1 cellular context compared by ENCODE assay signal in genomic region chr20:23132930-23133559, GRCh38.
TF ChIP-seq lines count a peak whose summit lies in the region.

No MANE protein-coding gene starts in this region.

TF ChIP-seq in K562, 482 proteins besides CTCF, POLR2A, EP300 and RAD21 (continued from another document and continues in another):
- TF ChIP-seq RBBP5 (IDR thresholded peaks at IDR 0.05; ENCODE audit: borderline replicate concordance, insufficient read depth, low read length, poor library complexity, severe bottlenecking) (peak; percentile 23), NFIC (IDR thresholded peaks at IDR 0.05) (peak; percentile 89), SUPT5H (IDR thresholded peaks at IDR 0.05) (no peak), ZMIZ1 (IDR thresholded peaks at IDR 0.05; ENCODE audit: low read depth in 2 of 2, low read length in 2 of 2) (peak in 1 of 2 experiments; percentile 58; a peak in 1 of 4 replicates), MCM2 (IDR thresholded peaks at IDR 0.05; ENCODE audit: low read depth) (no peak), AFF1 (IDR thresholded peaks at IDR 0.05; ENCODE audit: low read depth in 1 of 2, partially characterized antibody in 2 of 2) (no peak), REST (CRISPR knock-in tag; IDR thresholded peaks at IDR 0.05; ENCODE audit: low read depth) (no peak), XRCC3 (IDR thresholded peaks at IDR 0.05) (no peak), SMARCA5 (IDR thresholded peaks at IDR 0.05) (no peak), XRCC4 (IDR thresholded peaks at IDR 0.05; ENCODE audit: extremely low read depth, insufficient read depth, insufficient read length) (no peak), ESRRA (IDR thresholded peaks at IDR 0.05; ENCODE audit: borderline replicate concordance, low read depth) (peak; percentile 89), ZNF644 (tag; IDR thresholded peaks at IDR 0.05; ENCODE audit: low read depth) (no peak; the same call in 1 of the 2 replicates), ZNF232 (CRISPR knock-in tag; IDR thresholded peaks at IDR 0.05) (no peak), TSC22D4 (tag; IDR thresholded peaks at IDR 0.05) (no peak), ZNF384 (IDR thresholded peaks at IDR 0.05; ENCODE audit: low read depth, low read length) (peak; percentile 26; the same call in 1 of the 2 replicates), OTX1 (CRISPR knock-in tag; IDR thresholded peaks at IDR 0.05) (no peak), FOXM1 (IDR thresholded peaks at IDR 0.05; ENCODE audit: low read depth) (0 out of 2 replicates have a peak, but pooled peaks have one; percentile 45), FOXM1 (CRISPR knock-in tag; IDR thresholded peaks at IDR 0.05; ENCODE audit: low read depth) (no peak), HNRNPLL (IDR thresholded peaks at IDR 0.05; ENCODE audit: low read depth, low read length, poor library complexity, severe bottlenecking) (no peak), RFX7 (CRISPR knock-in tag; IDR thresholded peaks at IDR 0.05) (no peak), MTF1 (CRISPR knock-in tag; IDR thresholded peaks at IDR 0.05; ENCODE audit: borderline replicate concordance) (no peak), ZNF699 (CRISPR knock-in tag; IDR thresholded peaks at IDR 0.05; ENCODE audit: insufficient replicate concordance) (no peak), E2F1 (CRISPR knock-in tag; IDR thresholded peaks at IDR 0.05) (no peak), GABPA (tag; conservative IDR thresholded peaks at IDR 0.05; ENCODE audit: low read depth) (peak; percentile 40; the same call in 1 of the 2 replicates), HDAC6 (IDR thresholded peaks at IDR 0.05; ENCODE audit: low read depth, low read length) (no peak), THAP7 (CRISPR knock-in tag; IDR thresholded peaks at IDR 0.05) (no peak), SRSF1 (IDR thresholded peaks at IDR 0.05; ENCODE audit: low read depth, low read length) (no peak), MNT (conservative IDR thresholded peaks at IDR 0.05) (0 out of 4 replicates have a peak, but pooled peaks have one; percentile 7 to 41), ELF2 (CRISPR knock-in tag; IDR thresholded peaks at IDR 0.05) (no peak), SNAPC5 (CRISPR knock-in tag; IDR thresholded peaks at IDR 0.05) (no peak), SMARCC2 (IDR thresholded peaks at IDR 0.05; ENCODE audit: low read depth) (peak; percentile 67), GTF2F1 (IDR thresholded peaks at IDR 0.05; ENCODE audit: low read depth, low read length) (0 out of 2 replicates have a peak, but pooled peaks have one; percentile 49), MAFG (tag; conservative IDR thresholded peaks at IDR 0.05) (no peak), SNIP1 (IDR thresholded peaks at IDR 0.05; ENCODE audit: low read depth) (no peak), PHB2 (IDR thresholded peaks at IDR 0.05; ENCODE audit: low read depth) (0 out of 2 replicates have a peak, but pooled peaks have one; percentile 46), NR2C2 (CRISPR knock-in tag; IDR thresholded peaks at IDR 0.05) (no peak), NR2C2 (tag; IDR thresholded peaks at IDR 0.05) (peak; percentile 91), GTF2A2 (tag; IDR thresholded peaks at IDR 0.05) (no peak), CREBBP (IDR thresholded peaks at IDR 0.05; ENCODE audit: low read depth, low read length) (no peak), YY1 (IDR thresholded peaks at IDR 0.05; ENCODE audit: borderline replicate concordance in 1 of 3, control insufficient read depth in 1 of 3, extremely low read depth in 1 of 3, insufficient read depth in 3 of 3, insufficient read length in 1 of 3, insufficient replicate concordance in 2 of 3, low read depth in 1 of 3, low read length in 2 of 3) (peak in 1 of 3 experiments; percentile 55), HMGXB4 (CRISPR knock-in tag; IDR thresholded peaks at IDR 0.05) (no peak), TEAD4 (IDR thresholded peaks at IDR 0.05; ENCODE audit: low read length) (peak; percentile 89), TEAD4 (CRISPR knock-in tag; IDR thresholded peaks at IDR 0.05; ENCODE audit: borderline replicate concordance) (no peak), NR2F6 (CRISPR knock-in tag; IDR thresholded peaks at IDR 0.05) (no peak), KDM1A (IDR thresholded peaks at IDR 0.05) (peak in 1 of 2 experiments; percentile 56; a peak in 3 of 4 replicates), GATAD2B (IDR thresholded peaks at IDR 0.05; ENCODE audit: borderline replicate concordance) (no peak), ZNF778 (CRISPR knock-in tag; IDR thresholded peaks at IDR 0.05) (no peak), ARHGAP35 (IDR thresholded peaks at IDR 0.05; ENCODE audit: partially characterized antibody) (no peak), ZNF324 (CRISPR knock-in tag; IDR thresholded peaks at IDR 0.05) (no peak), CBX8 (IDR thresholded peaks at IDR 0.05; ENCODE audit: borderline replicate concordance, extremely low read depth, low read depth, low read length, poor library complexity, severe bottlenecking) (no peak)
